Comparison of ENCODE assay signal across 8 cellular contexts in genomic region chr11:14148653-14149273, GRCh38.
DNase-seq lines count a peak whose midpoint lies in the region; ATAC-seq and TF ChIP-seq lines count a peak whose summit lies in the region.

No MANE protein-coding gene starts in this region.

- H3K27ac ChIP-seq in Karpas-422 (ENCODE audit: low read length) (no peak overlapping the region), adrenal gland (no peak overlapping the region), transverse colon (no peak overlapping the region)

- H3K4me3 ChIP-seq in Karpas-422 (ENCODE audit: low read length): no peak overlapping the region
- no peak overlapping the region for H3K4me3 ChIP-seq in adrenal gland
- H3K4me3 ChIP-seq in transverse colon: no peak overlapping the region

- no peaks in the 10 kb centered on the region for H4K20me1 ChIP-seq in Karpas-422 (ENCODE audit: insufficient read depth, low read depth, low read length)

- intact Hi-C loops in Right ventricle myocardium inferior (cut with DNase I) (loop anchor here (2.0 to 5.0 kb wide), 2 partner anchors 176 to 192 kb away; no protein-coding TSS in a partner anchor), cardiac septum (cut with DNase I) (loop anchor here (2.0 to 5.0 kb wide), 2 partner anchors 99 to 194 kb away; no protein-coding TSS in a partner anchor), adrenal gland (cut with DNase I) (loop anchor here in 1 of 2 donors (5.0 kb wide), 1 partner anchor 191 kb away; no protein-coding TSS in a partner anchor), transverse colon (cut with DNase I; ENCODE audit: low total_unique reads) (loop anchor here (5.0 kb wide), 1 partner anchor 191 kb away; no protein-coding TSS in a partner anchor)

- no peaks in the 10 kb centered on the region for H3K9me2 ChIP-seq in Karpas-422 (replicated peaks; ENCODE audit: insufficient read depth, low read length)

- peak; percentile 40 to 67 (median 64) for TF ChIP-seq CTCF in adrenal gland (IDR thresholded peaks at IDR 0.05)
- peak; percentile 59 to 76 (median 60) for TF ChIP-seq CTCF in transverse colon (IDR thresholded peaks at IDR 0.05)

- in situ Hi-C loops in transverse colon (cut with MboI; ENCODE audit: low pct_ligation_motif_present in 1 of 4, low pct_unique_long_range_greater_than_20kb in 1 of 4, low sequenced_read_pairs in 3 of 4): loop anchor here in 1 of 4 donors (5.0 to 10.0 kb wide), 2 partner anchors 191 to 374 kb away; no protein-coding TSS in a partner anchor

- H3K4me1 ChIP-seq in Karpas-422 (ENCODE audit: low read length): no peaks in the 10 kb centered on the region
- H3K4me1 ChIP-seq in adrenal gland (replicated peaks in 1 of 2): no peaks in the 10 kb centered on the region
- no peaks in the 10 kb centered on the region for H3K4me1 ChIP-seq in transverse colon

- no peaks in the 10 kb centered on the region for H3K9me3 ChIP-seq in Karpas-422 (ENCODE audit: low read length)
- no peaks in the 10 kb centered on the region for H3K9me3 ChIP-seq in adrenal gland (replicated peaks in 1 of 3)
- peaks cover 0 to 4% of the 10 kb centered on the region in 2 donors for H3K9me3 ChIP-seq in transverse colon

- no peak for DNase-seq in Right ventricle myocardium inferior (ENCODE audit: missing footprints)
- no peak for DNase-seq in cardiac septum (ENCODE audit: low spot score)
- peak; percentile 62 for DNase-seq in Karpas-422
- no peak for DNase-seq in adrenal gland
- DNase-seq in inferior parietal cortex (ENCODE audit: extremely low spot score): peak; percentile 36
- no peak for DNase-seq in transverse colon
- no peak for DNase-seq in NCI-H187 (lab: John Stamatoyannopoulos, UW)
- DNase-seq in effector CD8-positive, alpha-beta T cell (lab: John Stamatoyannopoulos, UW): no peak

- no peak for TF ChIP-seq EP300 in transverse colon (IDR thresholded peaks at IDR 0.05; ENCODE audit: low read depth)

- 30 to 47% (median 43%) methylated on average over 3 of the region's 3 CpGs for WGBS in adrenal gland, 4 donors
- 22 to 80% methylated on average over 1 to 3 of the region's 3 CpGs for WGBS in transverse colon (ENCODE audit: low coverage in 1 of 2), 2 donors

- H3K36me3 ChIP-seq in Karpas-422 (ENCODE audit: insufficient read depth, low read length) (no peaks in the 10 kb centered on the region), adrenal gland (replicated peaks in 1 of 2) (no peaks in the 10 kb centered on the region), transverse colon (no peaks in the 10 kb centered on the region)

- no peak overlapping the region for H2AFZ ChIP-seq in Karpas-422 (ENCODE audit: low read length)

- no peaks in the 10 kb centered on the region for H3K27me3 ChIP-seq in Karpas-422 (ENCODE audit: low read length)
- no peaks in the 10 kb centered on the region for H3K27me3 ChIP-seq in adrenal gland
- H3K27me3 ChIP-seq in transverse colon: no peaks in the 10 kb centered on the region

- TF ChIP-seq POLR2A in adrenal gland (IDR thresholded peaks at IDR 0.05) (no peak), transverse colon (IDR thresholded peaks at IDR 0.05) (no peak)

- H3K4me2 ChIP-seq in Karpas-422 (ENCODE audit: low read depth, low read length, poor library complexity, severe bottlenecking): no peak overlapping the region

- no peaks in the 10 kb centered on the region for H3K79me2 ChIP-seq in Karpas-422 (ENCODE audit: low read length)

- peak; percentile 52 for ATAC-seq in Right ventricle myocardium inferior

- no peak overlapping the region for H3K9ac ChIP-seq in Karpas-422 (ENCODE audit: low read length)

Comparison
In these comparisons a context has a peak if more than half of its experiments do, and no peak if none do; other contexts are left out.
1. DNase-seq: peak in Karpas-422 (single experiment) and inferior parietal cortex (single experiment); none in Right ventricle myocardium inferior (single experiment), cardiac septum (single experiment), adrenal gland (0 of 7), transverse colon (single experiment), NCI-H187 (0 of 2) and effector CD8-positive, alpha-beta T cell (single experiment).